Comparison of ENCODE assay signal across 21 cellular contexts in genomic region chr4:185752881-185753280, GRCh38. TPM values are rescaled to one million over a fixed set of nuclear protein-coding genes. Genes with fewer than 3 reads are reported as not detected.
"Had no signal": no experiment of that assay in that cellular context is flagged by ENCODE, and none has a peak within 500 bp of the region (broad histone marks: within the 10 kb centered on the region; RNA-seq: fewer than 3 reads in every experiment).

No MANE protein-coding gene starts in this region.

- H3K4me1 ChIP-seq: SJCRH30 had no signal

- H3K27me3 ChIP-seq: MG63, SJCRH30 had no signal

- H3K27ac ChIP-seq: SJCRH30 had no signal

- H3K9me3 ChIP-seq: MG63, SJCRH30 had no signal

- H3K36me3 ChIP-seq: MG63, SJCRH30 had no signal

- H3K4me3 ChIP-seq: MG63, SJCRH30 had no signal

- DNase-seq: IMR-90, Karpas-422, KG1, MG63, NCI-H1092, NCI-H1105 treated with DMSO at 0.1 percent for 48 hours, NCI-H1417 treated with DMSO at 0.1 percent for 48 hours, NCI-H146, NCI-H1694 treated with DMSO at 0.1 percent for 48 hours, NCI-H1930, NCI-H2081, NCI-H2171, NCI-H226, NCI-H446, NCI-H510A, NCI-H524 treated with DMSO at 0.1 percent for 48 hours, NCI-H69, NCI-H774, RPMI8226, SHP77 treated with DMSO at 0.1 percent for 48 hours, SJCRH30 had no signal

RNA-seq across cellular contexts. Expression of gene SORBS2, which starts 59.1 kb away (rescaled TPM):
- total RNA-seq: SJCRH30 had no signal
- polyA plus RNA-seq: IMR-90 had no signal
